ENCODE assay signal across 1 cellular context in the genomic region with DNA sequence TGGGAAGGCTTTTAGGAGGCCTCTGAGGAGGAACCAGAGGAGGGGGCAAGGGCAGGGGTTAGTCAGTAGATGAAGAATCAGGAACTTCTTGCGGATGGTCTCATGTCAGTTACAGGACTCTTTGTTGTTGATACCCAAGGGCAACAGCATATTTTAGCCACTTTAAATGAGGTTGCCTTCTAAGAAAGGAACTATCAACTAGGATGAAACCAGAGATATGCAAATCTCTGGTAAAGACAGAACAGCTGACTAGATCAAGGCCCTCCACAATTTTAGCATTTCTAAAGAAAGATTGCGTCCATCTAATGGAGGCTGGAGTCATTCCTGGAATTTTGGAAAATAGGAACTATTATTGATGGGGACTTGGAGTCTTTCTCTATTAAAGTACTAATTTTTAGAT.
TF ChIP-seq lines count a peak whose summit lies in the region.

No MANE protein-coding gene starts in this region.

TF ChIP-seq in IMR-90, 13 proteins besides CTCF, POLR2A, EP300 and RAD21:
- TF ChIP-seq SMC3 (IDR thresholded peaks at IDR 0.05; ENCODE audit: low read depth, low read length) = no peak
- TF ChIP-seq, protein P1, sequence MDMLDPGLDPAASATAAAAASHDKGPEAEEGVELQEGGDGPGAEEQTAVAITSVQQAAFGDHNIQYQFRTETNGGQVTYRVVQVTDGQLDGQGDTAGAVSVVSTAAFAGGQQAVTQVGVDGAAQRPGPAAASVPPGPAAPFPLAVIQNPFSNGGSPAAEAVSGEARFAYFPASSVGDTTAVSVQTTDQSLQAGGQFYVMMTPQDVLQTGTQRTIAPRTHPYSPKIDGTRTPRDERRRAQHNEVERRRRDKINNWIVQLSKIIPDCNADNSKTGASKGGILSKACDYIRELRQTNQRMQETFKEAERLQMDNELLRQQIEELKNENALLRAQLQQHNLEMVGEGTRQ (IDR thresholded peaks at IDR 0.05; ENCODE audit: low read depth, low read length) = no peak
- TF ChIP-seq FOS (IDR thresholded peaks at IDR 0.05; ENCODE audit: low read depth, low read length) = no peak
- no peak for TF ChIP-seq NFE2L2 (IDR thresholded peaks at IDR 0.05; ENCODE audit: low read depth, low read length)
- TF ChIP-seq CEBPB (IDR thresholded peaks at IDR 0.05; ENCODE audit: low read depth, low read length) = no peak
- no peak for TF ChIP-seq CHD1 (IDR thresholded peaks at IDR 0.05; ENCODE audit: low read depth, low read length)
- no peak for TF ChIP-seq RCOR1 (IDR thresholded peaks at IDR 0.05; ENCODE audit: insufficient replicate concordance, low read length)
- no peak for TF ChIP-seq BHLHE40 (IDR thresholded peaks at IDR 0.05; ENCODE audit: low read depth, low read length)
- TF ChIP-seq MXI1 (IDR thresholded peaks at IDR 0.05; ENCODE audit: borderline replicate concordance, low read depth, low read length) = no peak
- TF ChIP-seq MAFK (IDR thresholded peaks at IDR 0.05; ENCODE audit: low read depth, low read length) = no peak
- no peak for TF ChIP-seq RFX5 (IDR thresholded peaks at IDR 0.05; ENCODE audit: low read depth, low read length)
- no peak for TF ChIP-seq MAZ (IDR thresholded peaks at IDR 0.05; ENCODE audit: borderline replicate concordance, low read depth, low read length)
TF ChIP-seq in IMR-90: peak in this region for 0.
